Comparison of ENCODE assay signal across 19 cellular contexts in the genomic region with DNA sequence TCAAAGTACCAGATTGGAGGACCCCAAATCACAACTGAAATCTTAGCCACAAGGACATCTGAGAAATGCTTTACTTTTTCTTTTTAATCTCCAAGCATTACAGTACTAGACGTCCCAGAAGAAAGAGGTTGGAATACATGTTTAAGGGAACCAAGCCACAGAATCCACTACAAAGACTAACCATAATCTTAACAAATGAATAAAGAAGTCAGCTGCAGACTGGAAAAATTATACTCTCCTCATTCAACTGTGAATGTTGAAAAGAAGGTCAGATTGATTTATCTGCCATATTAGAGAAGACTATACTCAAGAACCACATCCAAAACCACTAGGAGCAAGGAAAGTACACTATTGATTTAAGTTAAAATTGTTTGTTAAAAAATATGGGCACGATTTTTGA.
DNase-seq lines count a peak whose midpoint lies in the region; ATAC-seq and TF ChIP-seq lines count a peak whose summit lies in the region.
"Had no signal": no experiment of that assay in that cellular context is flagged by ENCODE, and none has a peak within 500 bp of the region (broad histone marks: within the 10 kb centered on the region; RNA-seq: fewer than 3 reads in every experiment).

No MANE protein-coding gene starts in this region.

- DNase-seq in DMS79 (lab: John Stamatoyannopoulos, UW): peak; percentile 28
- DNase-seq in DMS79 treated with DMSO at 0.1 percent for 48 hours (lab: John Stamatoyannopoulos, UW): peak; percentile 70
- DNase-seq in RPMI7951 (ENCODE audit: low read depth): peak; percentile 4
- peak; percentile 40 for DNase-seq in astrocyte of the spinal cord (ENCODE audit: low read depth, low spot score)
- no peak for DNase-seq in medulla oblongata (ENCODE audit: extremely low spot score)
- DNase-seq in T1000 (lab: John Stamatoyannopoulos, UW): no peak
- DNase-seq in activated T-cell treated with anti-CD3 and anti-CD28 coated beads, Interleukin-2, amount 50 U/mL, for 72 hours: no peak
- DNase-seq: CD4-positive, alpha-beta T cell; COR-L47; GM23248; H9; KG1; NCI-H2029; NCI-H510A; NCI-H774; NK-92 treated with Interleukin-12 subunit alpha and Interleukin-12 subunit beta, amount 100 ng/mL, for 24 hours; SIG-M5 had no signal

- in situ Hi-C loops in astrocyte of the spinal cord (cut with HindIII; ENCODE audit: low sequenced_read_pairs): no loop called here

- H3K4me1 Mint-ChIP-seq in activated T-cell treated with anti-CD3 and anti-CD28 coated beads, Interleukin-2, amount 50 U/mL, for 72 hours (ENCODE audit: low read depth): no peaks in the 10 kb centered on the region
- H3K4me1 Mint-ChIP-seq: H9 had no signal

- H3K9me3 Mint-ChIP-seq in activated T-cell treated with anti-CD3 and anti-CD28 coated beads, Interleukin-2, amount 50 U/mL, for 72 hours: no peaks in the 10 kb centered on the region
- H3K9me3 Mint-ChIP-seq: CD4-positive, alpha-beta T cell; H9 had no signal

- H3K27ac Mint-ChIP-seq in activated T-cell treated with anti-CD3 and anti-CD28 coated beads, Interleukin-2, amount 50 U/mL, for 72 hours: no peak overlapping the region
- H3K27ac Mint-ChIP-seq: CD4-positive, alpha-beta T cell; H9 had no signal

- no peak for ATAC-seq in activated T-cell treated with anti-CD3 and anti-CD28 coated beads, Interleukin-2, amount 50 U/mL, for 72 hours (replicated peaks in 1 of 2)
- ATAC-seq: SK-N-SH treated with all-trans-retinoic acid at 6 μM for 48 hours had no signal

- no peak for TF ChIP-seq CTCF in astrocyte of the spinal cord (IDR thresholded peaks at IDR 0.05; ENCODE audit: low read depth, low read length)

- no peak overlapping the region for H3K4me3 Mint-ChIP-seq in activated T-cell treated with anti-CD3 and anti-CD28 coated beads, Interleukin-2, amount 50 U/mL, for 72 hours
- H3K4me3 Mint-ChIP-seq: CD4-positive, alpha-beta T cell; H9 had no signal

- H3K36me3 Mint-ChIP-seq in activated T-cell treated with anti-CD3 and anti-CD28 coated beads, Interleukin-2, amount 50 U/mL, for 72 hours (ENCODE audit: insufficient read depth in 2 of 2): no peaks in the 10 kb centered on the region

- H3K27me3 Mint-ChIP-seq in activated T-cell treated with anti-CD3 and anti-CD28 coated beads, Interleukin-2, amount 50 U/mL, for 72 hours (ENCODE audit: low read depth): no peaks in the 10 kb centered on the region
- H3K27me3 Mint-ChIP-seq: CD4-positive, alpha-beta T cell had no signal

- H3K4me3 ChIP-seq in astrocyte of the spinal cord (ENCODE audit: low read depth, low read length): no peak overlapping the region
- H3K4me3 ChIP-seq: BLaER1, GM23248 had no signal

Comparison
In these comparisons a context has a peak if more than half of its experiments do, and no peak if none do; other contexts are left out.
1. DNase-seq: peak in DMS79 (single experiment), DMS79 treated with DMSO at 0.1 percent for 48 hours (single experiment), RPMI7951 (single experiment) and astrocyte of the spinal cord (single experiment); none in medulla oblongata (single experiment), T1000 (single experiment) and activated T-cell treated with anti-CD3 and anti-CD28 coated beads, Interleukin-2, amount 50 U/mL, for 72 hours (0 of 2).